In genomic region chr10:77086081-77086480, GRCh38 we compare ENCODE assay signal across 18 cellular contexts.
A peak's percentile ranks its signal among the peaks of the same experiment; 100 is the strongest.
DNase-seq lines count a peak whose midpoint lies in the region; FAIRE-seq and TF ChIP-seq lines count a peak whose summit lies in the region.
"Had no signal": no experiment of that assay in that cellular context is flagged by ENCODE, and none has a peak within 500 bp of the region (broad histone marks: within the 10 kb centered on the region; RNA-seq: fewer than 3 reads in every experiment).

No MANE protein-coding gene starts in this region.

- TF ChIP-seq CTCF in bronchial epithelial cell (IDR thresholded peaks at IDR 0.05; ENCODE audit: insufficient read depth, low read length, severe bottlenecking) (no peak), epithelial cell of esophagus (IDR thresholded peaks at IDR 0.05; ENCODE audit: insufficient read depth, low read depth, low read length, missing control alignments) (no peak), esophagus muscularis mucosa (IDR thresholded peaks at IDR 0.05) (no peak), sigmoid colon (IDR thresholded peaks at IDR 0.05) (no peak)

- TF ChIP-seq POLR2A in esophagus muscularis mucosa (IDR thresholded peaks at IDR 0.05; ENCODE audit: low read depth) = no peak
- TF ChIP-seq POLR2A in sigmoid colon (IDR thresholded peaks at IDR 0.05) = no peak

- H3K4me1 ChIP-seq in esophagus muscularis mucosa (peaks cover 6 to 50% (median 44%) of the 10 kb centered on the region in 4 donors), sigmoid colon (peaks cover 0 to 50% (median 45%) of the 10 kb centered on the region in 4 donors)

- TF ChIP-seq EP300 in esophagus muscularis mucosa (IDR thresholded peaks at IDR 0.05) (no peak), sigmoid colon (IDR thresholded peaks at IDR 0.05) (no peak)

- no peak for FAIRE-seq in bronchial epithelial cell (lab: Jason Lieb, UNC)
- FAIRE-seq: GM12891, GM18507 had no signal

- H3K27ac ChIP-seq in esophagus muscularis mucosa (replicated peaks in 1 of 4) = peak overlapping the region; percentile 79 to 81 (median 80)
- H3K27ac ChIP-seq in sigmoid colon = peak overlapping the region; percentile 4 to 83 (median 76)

- DNase-seq in bronchial epithelial cell (ENCODE audit: low read depth) = peak; percentile 80
- peak; percentile 82 for DNase-seq in epithelial cell of esophagus (ENCODE audit: low read depth)
- no peak for DNase-seq in esophagus muscularis mucosa (ENCODE audit: extremely low spot score)
- no peak for DNase-seq in sigmoid colon
- DNase-seq in HT-29 (ENCODE audit: low spot score) = no peak
- DNase-seq in NCI-H510A (lab: John Stamatoyannopoulos, UW) = no peak
- DNase-seq in NCI-H2107 (lab: John Stamatoyannopoulos, UW) = no peak
- DNase-seq: C1 segment of cervical spinal cord; Calu3; CD4-positive, alpha-beta memory T cell; COR-L47; DMS53; DMS79 treated with DMSO at 0.1 percent for 48 hours; GF-D8; H9 had no signal

- no peaks in the 10 kb centered on the region for H3K27me3 ChIP-seq in bronchial epithelial cell (ENCODE audit: control insufficient read depth, insufficient read depth, low read length)
- no peaks in the 10 kb centered on the region for H3K27me3 ChIP-seq in esophagus muscularis mucosa
- H3K27me3 ChIP-seq in sigmoid colon = no peaks in the 10 kb centered on the region

- 85% methylated on average over 1 of the region's 1 CpG for WGBS in esophagus muscularis mucosa
- 80 to 87% methylated on average over 1 of the region's 1 CpG for WGBS in sigmoid colon, 2 donors

- H3K9me3 ChIP-seq in esophagus muscularis mucosa = no peaks in the 10 kb centered on the region
- no peaks in the 10 kb centered on the region for H3K9me3 ChIP-seq in sigmoid colon

- H3K36me3 ChIP-seq in bronchial epithelial cell (ENCODE audit: control insufficient read depth, insufficient read depth, low read length) (no peaks in the 10 kb centered on the region), esophagus muscularis mucosa (peaks cover 0 to 15% (median 7%) of the 10 kb centered on the region in 4 donors), sigmoid colon (peaks cover 4 to 23% (median 9%) of the 10 kb centered on the region in 4 donors)

- no peak overlapping the region for H3K4me3 ChIP-seq in bronchial epithelial cell (ENCODE audit: low read depth, low read length)
- no peak overlapping the region for H3K4me3 ChIP-seq in epithelial cell of esophagus (ENCODE audit: low read length)
- H3K4me3 ChIP-seq in esophagus muscularis mucosa = no peak overlapping the region
- H3K4me3 ChIP-seq in sigmoid colon = no peak overlapping the region
- H3K4me3 ChIP-seq: GM23338 had no signal

- intact Hi-C loops in esophagus muscularis mucosa (cut with DNase I) (no loop called here), sigmoid colon (cut with DNase I) (no loop called here)

Comparison
In these comparisons a context has a peak if more than half of its experiments do, and no peak if none do; other contexts are left out.
1. DNase-seq: peak in bronchial epithelial cell (single experiment) and epithelial cell of esophagus (single experiment); none in esophagus muscularis mucosa (single experiment), sigmoid colon (single experiment), HT-29 (single experiment), NCI-H510A (single experiment) and NCI-H2107 (single experiment).